Comparison of ENCODE assay signal across 8 cellular contexts in the genomic region with DNA sequence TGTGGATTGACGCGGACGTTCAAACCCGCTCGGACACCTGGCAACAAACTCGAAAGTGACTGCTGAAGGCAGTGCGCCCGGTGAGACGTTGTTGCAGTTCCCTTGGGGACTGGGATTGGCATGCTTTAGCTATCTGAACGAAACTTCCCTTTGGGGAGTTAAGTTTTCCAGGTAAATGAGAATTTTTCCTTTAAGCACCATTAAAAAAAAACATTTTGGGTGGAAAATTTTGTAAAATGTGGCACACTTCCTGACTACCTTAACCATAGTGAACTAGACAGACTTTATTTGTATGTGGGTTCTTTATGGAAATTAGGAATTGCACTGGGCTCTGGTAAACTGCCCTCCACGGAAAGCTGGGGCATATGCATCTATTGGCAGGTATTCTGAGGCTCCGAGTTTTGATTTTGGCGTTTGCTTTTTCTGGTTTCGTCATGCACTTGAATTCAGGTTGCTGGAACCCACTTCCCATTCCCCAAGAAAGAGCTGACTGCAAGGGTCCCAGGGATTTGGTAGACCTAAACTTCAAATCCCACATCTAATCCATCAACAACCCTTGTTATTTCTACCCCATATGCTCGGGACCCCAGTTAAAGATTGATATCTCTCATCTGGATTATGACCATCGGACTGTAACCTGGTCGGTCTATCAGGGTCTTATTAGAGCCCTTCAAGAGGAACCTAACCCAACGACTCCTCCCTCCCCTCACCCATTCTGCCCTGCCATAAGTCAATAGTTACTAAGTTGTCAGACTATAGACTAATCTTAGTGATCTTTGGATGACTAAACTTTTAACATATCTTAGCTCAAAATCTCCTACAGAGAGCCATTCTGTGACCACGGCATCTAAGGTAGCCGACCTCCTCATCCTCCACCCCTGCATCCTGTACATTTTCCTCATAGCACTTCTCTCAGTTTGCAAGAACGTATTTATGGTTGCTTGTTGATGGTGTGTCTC. TPM values are rescaled to one million over a fixed set of nuclear protein-coding genes. Genes with fewer than 3 reads are reported as not detected.
DNase-seq lines count a peak whose midpoint lies in the region; ATAC-seq and TF ChIP-seq lines count a peak whose summit lies in the region.

No MANE protein-coding gene starts in this region.

- H3K27me3 ChIP-seq in kidney epithelial cell (ENCODE audit: control insufficient read depth, insufficient read depth, low read length) = no peaks in the 10 kb centered on the region

- ATAC-seq in GM18868 (IDR thresholded peaks at IDR 0.05; ENCODE audit: unreplicated experiment) = no peak

- peaks cover 3% of the 10 kb centered on the region for H3K36me3 ChIP-seq in kidney epithelial cell (ENCODE audit: control insufficient read depth, insufficient read depth, low read length)

- H3K36me3 Mint-ChIP-seq in activated naive CD8-positive, alpha-beta T cell = peaks cover 5% of the 10 kb centered on the region

- peak overlapping the region; percentile 89 for H3K4me3 Mint-ChIP-seq in activated naive CD8-positive, alpha-beta T cell

- no peaks in the 10 kb centered on the region for H3K9me3 Mint-ChIP-seq in activated naive CD8-positive, alpha-beta T cell (ENCODE audit: low read depth)

- H3K27ac Mint-ChIP-seq in activated naive CD8-positive, alpha-beta T cell = peak overlapping the region; percentile 89

- peaks cover 68% of the 10 kb centered on the region for H3K4me1 Mint-ChIP-seq in activated naive CD8-positive, alpha-beta T cell (ENCODE audit: low read depth)

- peak; percentile 52 for DNase-seq in stimulated activated CD4-positive, alpha-beta T cell treated with anti-CD3 and anti-CD28 coated beads, Interleukin-1b, Interleukin-23, amount 100 ng/mL, for 48 hours
- DNase-seq in stimulated activated CD4-positive, alpha-beta T cell treated with anti-CD3 and anti-CD28 coated beads, Interleukin-2, amount 100 ng/mL, for 48 hours = no peak
- no peak for DNase-seq in kidney epithelial cell (ENCODE audit: low read depth)
- DNase-seq in superior temporal gyrus (ENCODE audit: extremely low spot score) = peak; percentile 66
- no peak for DNase-seq in NCI-H2227 (lab: John Stamatoyannopoulos, UW; ENCODE audit: unreplicated experiment)
- DNase-seq in NCI-H1105 treated with DMSO at 0.1 percent for 48 hours (lab: John Stamatoyannopoulos, UW) = no peak

- H3K27me3 Mint-ChIP-seq in activated naive CD8-positive, alpha-beta T cell = no peaks in the 10 kb centered on the region

- H3K4me3 ChIP-seq in kidney epithelial cell (ENCODE audit: low read depth, low read length) = peak overlapping the region; percentile 100

- TF ChIP-seq CTCF in kidney epithelial cell (IDR thresholded peaks at IDR 0.05; ENCODE audit: insufficient read depth, low read length, poor library complexity, severe bottlenecking) = no peak

RNA-seq across cellular contexts. Expression of a gene that starts 0.8 kb away (rescaled TPM):
- total RNA-seq in kidney epithelial cell = 120 and 124 TPM in 2 replicates

RNA-seq across cellular contexts. Expression of a gene that starts 4.5 kb away (rescaled TPM):
- total RNA-seq in kidney epithelial cell = 3.1 and 3.6 TPM in 2 replicates

Comparison
In these comparisons a context has a peak if more than half of its experiments do, and no peak if none do; other contexts are left out.
1. DNase-seq: peak in stimulated activated CD4-positive, alpha-beta T cell treated with anti-CD3 and anti-CD28 coated beads, Interleukin-1b, Interleukin-23, amount 100 ng/mL, for 48 hours (single experiment) and superior temporal gyrus (single experiment); none in stimulated activated CD4-positive, alpha-beta T cell treated with anti-CD3 and anti-CD28 coated beads, Interleukin-2, amount 100 ng/mL, for 48 hours (0 of 2), kidney epithelial cell (single experiment), NCI-H2227 (single experiment) and NCI-H1105 treated with DMSO at 0.1 percent for 48 hours (single experiment).